Comparison of ENCODE assay signal across 13 cellular contexts in the genomic region with DNA sequence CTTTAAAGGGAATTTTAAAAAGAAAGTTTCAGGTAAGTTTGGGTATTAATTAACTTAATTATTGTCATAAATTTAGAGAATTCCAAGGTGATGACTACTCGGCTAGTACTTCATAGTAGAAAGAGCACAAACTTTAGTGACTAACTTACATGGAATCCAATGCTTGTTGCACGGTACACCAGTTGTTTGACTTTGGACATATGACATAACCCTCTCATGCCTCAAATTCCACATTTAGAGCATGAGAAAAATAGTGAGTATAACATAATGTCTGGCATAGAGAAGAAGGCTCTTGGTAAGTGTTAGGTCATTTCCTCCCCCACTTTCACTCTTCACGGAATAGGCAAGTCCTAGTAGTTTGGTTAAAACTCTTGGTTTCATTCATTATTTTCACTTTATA.
DNase-seq lines count a peak whose midpoint lies in the region; ATAC-seq and TF ChIP-seq lines count a peak whose summit lies in the region.
"Had no signal": no experiment of that assay in that cellular context is flagged by ENCODE, and none has a peak within 500 bp of the region (broad histone marks: within the 10 kb centered on the region; RNA-seq: fewer than 3 reads in every experiment).

No MANE protein-coding gene starts in this region.

- ATAC-seq in upper lobe of right lung (peak; percentile 35), GM18867 (IDR thresholded peaks at IDR 0.05; ENCODE audit: unreplicated experiment) (no peak), HG03571 (IDR thresholded peaks at IDR 0.05; ENCODE audit: unreplicated experiment) (no peak), HG02588 (IDR thresholded peaks at IDR 0.05; ENCODE audit: unreplicated experiment) (no peak)
- ATAC-seq: stimulated activated memory B cell treated with anti-CD40 and anti-IgM and Interleukin-4, amounts not matched to agents 10 μg/mL and 1 μg/mL and 100 μg/mL, for 72 hours had no signal

- H3K27ac ChIP-seq in upper lobe of right lung: no peak overlapping the region

- intact Hi-C loops in upper lobe of right lung (cut with DNase I): no loop called here

- no peaks in the 10 kb centered on the region for H3K4me1 ChIP-seq in upper lobe of right lung

- H3K27me3 ChIP-seq in upper lobe of right lung: no peaks in the 10 kb centered on the region

- no peaks in the 10 kb centered on the region for H3K36me3 ChIP-seq in upper lobe of right lung

- TF ChIP-seq CTCF in foreskin fibroblast (IDR thresholded peaks at IDR 0.05; ENCODE audit: low read depth, low read length) (no peak), upper lobe of right lung (IDR thresholded peaks at IDR 0.05) (no peak)

- no peaks in the 10 kb centered on the region for H3K9me3 ChIP-seq in upper lobe of right lung

- H3K4me3 ChIP-seq in foreskin fibroblast (ENCODE audit: low read depth in 1 of 2, low read length in 2 of 2) (no peak overlapping the region), upper lobe of right lung (no peak overlapping the region)

- DNase-seq in HS-27A (ENCODE audit: low read depth) (peak; percentile 69), amniotic stem cell (lab: John Stamatoyannopoulos, UW) (peak; percentile 48), foreskin fibroblast (peak; percentile 76 to 84), upper lobe of right lung (no peak)
- DNase-seq: activated naive CD8-positive, alpha-beta T cell treated with anti-CD3 and anti-CD28 coated beads, Interleukin-2, amount 10 ng/mL, durations not matched to agents 7 days and 5 days; DMS79; left cardiac atrium; NCI-H187; T-helper 9 cell had no signal
